In the genomic region with DNA sequence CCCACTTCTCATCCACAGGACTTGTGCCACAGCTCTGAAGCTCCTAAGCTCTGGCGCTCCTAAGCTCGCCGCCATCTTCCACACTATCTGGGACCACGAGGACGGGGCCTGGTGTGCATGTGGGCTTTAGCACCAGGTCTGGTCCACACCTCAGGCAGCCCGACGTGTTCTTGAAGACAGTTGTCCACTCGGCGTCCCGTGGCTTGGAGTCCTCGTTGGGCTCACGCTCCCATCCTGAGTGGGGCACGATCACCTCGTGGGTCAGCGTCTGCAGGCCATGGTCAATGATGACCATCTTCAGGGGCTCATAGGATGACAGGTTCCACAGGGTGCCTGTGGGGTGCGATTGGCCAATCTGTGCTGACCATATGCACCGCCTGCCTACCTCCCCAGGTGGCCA, we compare ENCODE assay signal across 9 cellular contexts.
"Had no signal": no experiment of that assay in that cellular context is flagged by ENCODE, and none has a peak within 500 bp of the region (broad histone marks: within the 10 kb centered on the region; RNA-seq: fewer than 3 reads in every experiment).

No MANE protein-coding gene starts in this region.

- H2AFZ ChIP-seq: GM23338 had no signal

- H3K4me2 ChIP-seq: GM23338, KMS-11 had no signal

- H3K9me3 ChIP-seq: HAP-1 had no signal

- H3K4me1 ChIP-seq: HAP-1 had no signal

- FAIRE-seq: HTR-8/SVneo had no signal

- H3K9ac ChIP-seq: KMS-11 had no signal

- H3K4me3 ChIP-seq: GM23338, HAP-1 had no signal

- H3K27ac ChIP-seq: KMS-11 had no signal

- ATAC-seq: GM23338, HCT116 had no signal

- DNase-seq: H7, HFFc6, IMR-90, KBM-7 had no signal
